In the genomic region with DNA sequence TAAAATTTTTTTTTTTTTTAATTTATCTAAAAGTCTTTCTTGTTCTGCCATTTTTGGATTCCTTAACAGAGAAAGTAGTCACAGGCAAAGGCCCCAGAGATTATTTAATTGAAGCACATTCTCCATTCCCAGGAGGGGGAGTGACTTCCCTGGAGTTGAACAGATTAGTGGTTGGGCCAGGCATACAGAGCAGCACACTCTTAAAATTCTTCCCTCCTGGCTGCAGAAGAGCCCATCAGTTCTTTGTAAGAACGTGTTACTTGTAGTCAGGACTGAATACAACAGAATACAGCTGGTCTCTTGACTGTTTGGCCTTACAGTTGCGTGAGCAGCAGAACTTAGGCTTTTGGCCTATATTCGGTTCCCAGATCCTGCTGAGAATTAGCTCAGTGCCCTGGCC, we compare ENCODE assay signal across 7 cellular contexts.
DNase-seq lines count a peak whose midpoint lies in the region; ATAC-seq and TF ChIP-seq lines count a peak whose summit lies in the region.

No MANE protein-coding gene starts in this region.

- no peak for ATAC-seq in GM21619 (IDR thresholded peaks at IDR 0.05; ENCODE audit: unreplicated experiment)

- H3K27ac ChIP-seq in skin epidermis = peak overlapping the region in 12 of 21 experiments; percentile 38 to 99 (median 96)

- DNase-seq in HFF-Myc (ENCODE audit: extremely low read depth, low read depth) (no peak), foreskin melanocyte (peak; percentile 28), NCI-H1092 (lab: John Stamatoyannopoulos, UW) (no peak), GM19240 (ENCODE audit: insufficient read length, low spot score) (no peak)

- H3K4me3 ChIP-seq in HFF-Myc (replicated peaks; ENCODE audit: low read depth, low read length) (peak overlapping the region; percentile 94), WI38 (ENCODE audit: low read depth, low read length) (peak overlapping the region; percentile 83), skin epidermis (peak overlapping the region; percentile 71 to 99 (median 90))

- TF ChIP-seq CTCF in HFF-Myc (IDR thresholded peaks at IDR 0.05; ENCODE audit: low read depth, low read length, missing control alignments) (no peak), WI38 (IDR thresholded peaks at IDR 0.05; ENCODE audit: low read depth, low read length) (no peak)
